ENCODE assay signal across 12 cellular contexts in the genomic region with DNA sequence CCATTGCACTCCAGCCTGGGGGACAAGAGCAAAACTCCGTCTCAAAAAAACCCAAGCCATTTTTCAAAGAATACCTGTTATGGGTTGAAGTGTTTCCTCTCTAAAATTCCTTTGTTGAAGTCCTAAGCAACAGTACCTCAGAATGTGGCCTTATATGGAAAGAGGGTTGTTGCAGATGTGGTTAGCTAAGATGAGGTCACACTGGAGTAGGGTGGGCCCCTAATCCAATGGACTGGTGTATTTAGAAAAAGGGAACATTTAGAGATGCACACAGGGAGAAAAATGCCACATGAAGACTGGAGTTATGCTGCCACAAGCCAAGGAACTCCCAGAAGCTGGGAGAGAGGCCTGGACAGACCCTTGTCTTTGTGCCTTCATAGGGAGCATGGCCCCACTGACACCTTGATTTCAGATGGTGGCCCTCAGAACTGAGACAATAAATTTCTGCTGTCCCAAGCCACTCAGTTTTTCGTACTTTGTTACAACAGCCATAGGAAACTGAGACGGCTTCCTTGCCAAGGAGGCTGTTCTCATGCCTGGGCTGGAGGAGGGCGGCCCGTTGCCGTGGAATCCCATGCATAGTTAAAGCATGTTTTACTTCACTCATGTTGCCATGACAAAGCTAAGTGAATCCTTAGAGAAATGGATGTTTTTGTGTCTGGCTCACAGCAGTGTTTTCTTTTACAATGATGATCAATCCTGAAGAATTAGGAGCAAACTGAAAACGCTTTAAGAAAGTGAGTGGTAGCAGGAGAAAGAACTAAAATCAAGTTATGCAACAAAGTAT. TPM values are rescaled to one million over a fixed set of nuclear protein-coding genes. Genes with fewer than 3 reads are reported as not detected.
DNase-seq lines count a peak whose midpoint lies in the region; ATAC-seq, FAIRE-seq and TF ChIP-seq lines count a peak whose summit lies in the region.
"Had no signal": no experiment of that assay in that cellular context is flagged by ENCODE, and none has a peak within 500 bp of the region (broad histone marks: within the 10 kb centered on the region; RNA-seq: fewer than 3 reads in every experiment).

No MANE protein-coding gene starts in this region.

- peaks cover 5% of the 10 kb centered on the region for H3F3A ChIP-seq in SK-N-SH (replicated peaks; ENCODE audit: insufficient read depth)

- intact Hi-C loops in natural killer cell (cut with micrococcal nuclease): loop anchor here (2.0 kb wide), 1 partner anchor 21 kb away; no protein-coding TSS in a partner anchor

- H3K27me3 ChIP-seq in SK-N-SH (ENCODE audit: insufficient read depth): no peaks in the 10 kb centered on the region
- H3K27me3 ChIP-seq: Peyer's patch had no signal

- H3K9ac ChIP-seq in SK-N-SH: no peak overlapping the region
- H3K9ac ChIP-seq: BLaER1 treated with 17β-estradiol and CSF1 and Interleukin-3, amounts not matched to agents 10 nM and 100 nM had no signal

- ATAC-seq in A549 (no peak), natural killer cell (no peak), GM21381 (IDR thresholded peaks at IDR 0.05; ENCODE audit: unreplicated experiment) (no peak)
- ATAC-seq: stimulated activated naive B cell treated with anti-CD40 and anti-IgM and Interleukin-4, amounts not matched to agents 10 μg/mL and 1 μg/mL and 100 μg/mL, for 72 hours had no signal

- TF ChIP-seq CTCF in A549 (IDR thresholded peaks at IDR 0.05) (no peak), endothelial cell (IDR thresholded peaks at IDR 0.05; ENCODE audit: unreplicated experiment) (no peak), natural killer cell (IDR thresholded peaks at IDR 0.05) (no peak), SK-N-SH (IDR thresholded peaks at IDR 0.05) (no peak)

- POLR2A ChIA-PET in A549 (lab: Yijun Ruan, JAX): no interaction called here
- POLR2A ChIA-PET in SK-N-SH (lab: Yijun Ruan, JAX): no interaction called here

- H3K4me1 Mint-ChIP-seq in endothelial cell (ENCODE audit: unreplicated experiment) (no peaks in the 10 kb centered on the region), natural killer cell (peaks cover 49 to 64% of the 10 kb centered on the region in 2 donors)

- TF ChIP-seq EP300 in A549 (IDR thresholded peaks at IDR 0.05): no peak
- TF ChIP-seq EP300 in SK-N-SH (IDR thresholded peaks at IDR 0.05; ENCODE audit: borderline replicate concordance in 1 of 2, low read depth in 1 of 2, low read length in 1 of 2): no peak

- H3K27me3 Mint-ChIP-seq in endothelial cell (ENCODE audit: unreplicated experiment) (no peaks in the 10 kb centered on the region), natural killer cell (ENCODE audit: low read depth in 2 of 2) (no peaks in the 10 kb centered on the region)
- H3K27me3 Mint-ChIP-seq: stimulated activated naive B cell treated with anti-CD40 and anti-IgM and Interleukin-4, amounts not matched to agents 10 μg/mL and 1 μg/mL and 100 μg/mL, for 72 hours had no signal

- DNase-seq in A549 (ENCODE audit: low read depth in 1 of 2, low spot score in 1 of 2): no peak
- peak; percentile 35 for DNase-seq in M059J (ENCODE audit: low read depth)
- DNase-seq in endothelial cell (ENCODE audit: low spot score): no peak
- no peak for DNase-seq in natural killer cell
- no peak for DNase-seq in SK-N-SH
- DNase-seq in SHP77 treated with DMSO at 0.1 percent for 48 hours (lab: John Stamatoyannopoulos, UW): no peak
- no peak for DNase-seq in activated CD4-positive, alpha-beta T cell treated with anti-CD3 and anti-CD28 coated beads for 48 hours
- DNase-seq: NCI-H1694; stimulated activated naive B cell treated with anti-CD40 and anti-IgM and Interleukin-4, amounts not matched to agents 10 μg/mL and 1 μg/mL and 100 μg/mL, for 72 hours had no signal

- peak overlapping the region; percentile 36 for H3K27ac Mint-ChIP-seq in endothelial cell (ENCODE audit: unreplicated experiment)
- peak overlapping the region; percentile 92 to 94 for H3K27ac Mint-ChIP-seq in natural killer cell
- H3K27ac Mint-ChIP-seq: stimulated activated naive B cell treated with anti-CD40 and anti-IgM and Interleukin-4, amounts not matched to agents 10 μg/mL and 1 μg/mL and 100 μg/mL, for 72 hours had no signal

- 92% methylated on average over 7 of the region's 7 CpGs for WGBS in A549 (ENCODE audit: missing lambda C conversion rate)
- WGBS in SK-N-SH (ENCODE audit: low lambda C conversion rate): 99% methylated on average over 7 of the region's 7 CpGs

- FAIRE-seq in A549 (lab: Jason Lieb, UNC): peak; percentile 7

- TF ChIP-seq RAD21 in A549 (conservative IDR thresholded peaks at IDR 0.05 in 1 of 2, IDR thresholded peaks at IDR 0.05 in 1 of 2) (no peak), SK-N-SH (IDR thresholded peaks at IDR 0.05; ENCODE audit: low read length) (no peak)

- H3K36me3 Mint-ChIP-seq in endothelial cell (ENCODE audit: low read depth, unreplicated experiment) (no peaks in the 10 kb centered on the region), natural killer cell (peaks cover 7% of the 10 kb centered on the region)

- H3K36me3 ChIP-seq in SK-N-SH (replicated peaks in 1 of 2; ENCODE audit: control insufficient read depth in 1 of 2, insufficient read depth in 2 of 2, low read length in 1 of 2): peaks cover 48 to 54% of the 10 kb centered on the region in 2 experiments

- H3K27ac ChIP-seq in A549 (no peak overlapping the region), SK-N-SH (ENCODE audit: low read depth in 2 of 2, low read length in 1 of 2) (no peak overlapping the region)
- H3K27ac ChIP-seq: BLaER1 treated with 17β-estradiol and CSF1 and Interleukin-3, amounts not matched to agents 10 nM and 100 nM had no signal

- H3K4me1 ChIP-seq in A549 (peaks cover 8% of the 10 kb centered on the region; the same call in 1 of the 3 replicates), SK-N-SH (ENCODE audit: control insufficient read depth in 1 of 2, insufficient read depth in 2 of 2, low read depth in 1 of 2, low read length in 1 of 2) (peaks cover 0 to 3% of the 10 kb centered on the region in 2 experiments; a peak in 1 of 4 replicates)
- H3K4me1 ChIP-seq: Peyer's patch had no signal

- H3K79me2 ChIP-seq in SK-N-SH (ENCODE audit: insufficient read depth): peaks cover 45% of the 10 kb centered on the region; the same call in 1 of the 2 replicates

- H4K20me1 ChIP-seq in SK-N-SH (ENCODE audit: insufficient read depth): peaks cover 6% of the 10 kb centered on the region; the same call in 1 of the 2 replicates

- no peak for TF ChIP-seq POLR2A in A549 (IDR thresholded peaks at IDR 0.05; ENCODE audit: low read length)

- H3K9me3 ChIP-seq in A549: no peaks in the 10 kb centered on the region
- H3K9me3 ChIP-seq in SK-N-SH: no peaks in the 10 kb centered on the region
- H3K9me3 ChIP-seq: Peyer's patch had no signal

- H3K4me2 ChIP-seq in A549 (no peak overlapping the region), SK-N-SH (no peak overlapping the region)
- H3K4me2 ChIP-seq: BLaER1 treated with 17β-estradiol and CSF1 and Interleukin-3, amounts not matched to agents 10 nM and 100 nM had no signal

- H2AFZ ChIP-seq in SK-N-SH (ENCODE audit: low read depth): no peak overlapping the region

- H3K4me3 ChIP-seq in A549: no peak overlapping the region
- no peak overlapping the region for H3K4me3 ChIP-seq in SK-N-SH (ENCODE audit: low read depth in 2 of 2, low read length in 1 of 2)
- H3K4me3 ChIP-seq: BLaER1 treated with 17β-estradiol and CSF1 and Interleukin-3, amounts not matched to agents 10 nM and 100 nM; Peyer's patch had no signal

- H3K9me3 Mint-ChIP-seq in endothelial cell (ENCODE audit: unreplicated experiment) (no peaks in the 10 kb centered on the region), natural killer cell (no peaks in the 10 kb centered on the region)
- H3K9me3 Mint-ChIP-seq: stimulated activated naive B cell treated with anti-CD40 and anti-IgM and Interleukin-4, amounts not matched to agents 10 μg/mL and 1 μg/mL and 100 μg/mL, for 72 hours had no signal

- no peaks in the 10 kb centered on the region for H3K9me2 ChIP-seq in SK-N-SH

- CTCF ChIA-PET in A549 (lab: Yijun Ruan, JAX) (no interaction called here), SK-N-SH (lab: Yijun Ruan, JAX) (no interaction called here)

- H3K4me3 Mint-ChIP-seq in endothelial cell (ENCODE audit: unreplicated experiment): no peak overlapping the region
- H3K4me3 Mint-ChIP-seq in natural killer cell: peak overlapping the region; percentile 81

RNA-seq across cellular contexts. Expression of gene TRAPPC2, which starts 16.5 kb away (rescaled TPM):
- polyA plus RNA-seq in A549 (2011; rRNA removed) (11.6 and 12.2 TPM in 2 replicates), A549 (2017; fragmentation: RNase III; extraction: RNeasy Plus Mini Kit Qiagen cat#74134 plus additional on column Dnase treatment) (10.8 to 11.9 TPM (median 11.6 TPM) in 3 replicates), SK-N-SH (2012; rRNA removed) (10.4 and 12.5 TPM in 2 replicates)
- polyA plus RNA-seq in A549 (2012; cell fraction: cytosol; rRNA removed): 4.6 and 5.7 TPM in 2 replicates
- 4.7 and 10.6 TPM in 2 replicates for polyA plus RNA-seq in A549 (2012; cell fraction: nucleus; rRNA removed)
- 8.5 and 8.8 TPM in 2 replicates for polyA minus RNA-seq in A549 (2011; rRNA and poly(A)+ RNA removed)
- total RNA-seq in M059J (2014; rRNA removed; shearing (Covaris generic)): 21.9 and 22.0 TPM in 2 replicates
- total RNA-seq in endothelial cell (ENCODE audit: unreplicated experiment) (12.4 TPM), natural killer cell (10 to 100 TPM; 24.2 to 63.3 (median 42.4) TPM)
- polyA plus RNA-seq in SK-N-SH (2012; cell fraction: cytosol; rRNA removed): 11.0 and 12.0 TPM in 2 replicates
- polyA plus RNA-seq in SK-N-SH (2012; cell fraction: nucleus; rRNA removed): 14.3 and 22.0 TPM in 2 replicates

RNA-seq across cellular contexts. Expression of gene OFD1, which starts 16.7 kb away (rescaled TPM):
- 18.2 and 24.9 TPM in 2 replicates for polyA plus RNA-seq in A549 (2011; rRNA removed)
- 4.6 and 4.9 TPM in 2 replicates for polyA plus RNA-seq in A549 (2012; cell fraction: cytosol; rRNA removed)
- polyA plus RNA-seq in A549 (2012; cell fraction: nucleus; rRNA removed): 15.5 and 18.3 TPM in 2 replicates
- polyA plus RNA-seq in A549 (2017; fragmentation: RNase III; extraction: RNeasy Plus Mini Kit Qiagen cat#74134 plus additional on column Dnase treatment): 13.0 to 14.8 TPM (median 14.4 TPM) in 3 replicates
- 9.5 and 13.5 TPM in 2 replicates for polyA minus RNA-seq in A549 (2011; rRNA and poly(A)+ RNA removed)
- total RNA-seq in M059J (2014; rRNA removed; shearing (Covaris generic)): 7.2 and 12.9 TPM in 2 replicates
- total RNA-seq in endothelial cell (ENCODE audit: unreplicated experiment): 17.7 TPM
- 10 to 100 TPM; 62.8 to 77.6 (median 74.9) TPM for total RNA-seq in natural killer cell
- polyA plus RNA-seq in SK-N-SH (2012; rRNA removed): 13.4 and 16.5 TPM in 2 replicates
- 8.3 and 9.3 TPM in 2 replicates for polyA plus RNA-seq in SK-N-SH (2012; cell fraction: cytosol; rRNA removed)
- 71.4 and 113 TPM in 2 replicates for polyA plus RNA-seq in SK-N-SH (2012; cell fraction: nucleus; rRNA removed)

RNA-seq across cellular contexts. Expression of gene RAB9A, which starts 29.0 kb away (rescaled TPM):
- polyA plus RNA-seq in A549 (2011; rRNA removed) (26.7 and 39.0 TPM in 2 replicates), A549 (2017; fragmentation: RNase III; extraction: RNeasy Plus Mini Kit Qiagen cat#74134 plus additional on column Dnase treatment) (26.0 to 26.8 TPM (median 26.8 TPM) in 3 replicates), SK-N-SH (2012; rRNA removed) (15.3 and 16.6 TPM in 2 replicates)
- polyA plus RNA-seq in A549 (2012; cell fraction: cytosol; rRNA removed): 11.4 and 14.7 TPM in 2 replicates
- polyA plus RNA-seq in A549 (2012; cell fraction: nucleus; rRNA removed): 5.0 and 7.0 TPM in 2 replicates
- polyA minus RNA-seq in A549 (2011; rRNA and poly(A)+ RNA removed): 7.5 and 7.8 TPM in 2 replicates
- total RNA-seq in M059J (2014; rRNA removed; shearing (Covaris generic)): 37.4 and 38.9 TPM in 2 replicates
- total RNA-seq in endothelial cell (ENCODE audit: unreplicated experiment) (11.2 TPM), natural killer cell (10 to 100 TPM; 27.0 to 36.9 (median 32.9) TPM)
- 19.6 and 29.5 TPM in 2 replicates for polyA plus RNA-seq in SK-N-SH (2012; cell fraction: cytosol; rRNA removed)
- 3.9 and 11.4 TPM in 2 replicates for polyA plus RNA-seq in SK-N-SH (2012; cell fraction: nucleus; rRNA removed)
